In genomic region chr19:34408421-34408820, GRCh38 we compare ENCODE assay signal across 24 cellular contexts. TPM values are rescaled to one million over a fixed set of nuclear protein-coding genes. Genes with fewer than 3 reads are reported as not detected.
A peak's percentile ranks its signal among the peaks of the same experiment; 100 is the strongest.
DNase-seq lines count a peak whose midpoint lies in the region; ATAC-seq and TF ChIP-seq lines count a peak whose summit lies in the region.
"Had no signal": no experiment of that assay in that cellular context is flagged by ENCODE, and none has a peak within 500 bp of the region (broad histone marks: within the 10 kb centered on the region; RNA-seq: fewer than 3 reads in every experiment).

No MANE protein-coding gene starts in this region.

- H3K27ac ChIP-seq in OCI-LY3 (ENCODE audit: low read length) = peak overlapping the region; percentile 98
- H3K27ac ChIP-seq: 22Rv1 had no signal

- peak overlapping the region; percentile 82 for H3K4me2 ChIP-seq in OCI-LY3 (ENCODE audit: low read length)

- H3K27me3 ChIP-seq in OCI-LY3 (ENCODE audit: low read depth, low read length) = no peaks in the 10 kb centered on the region

- 0 out of 2 replicates have a peak overlapping the region, but pooled peaks have one; percentile 8 for H3K4me3 ChIP-seq in OCI-LY3 (ENCODE audit: low read length)

- 0 out of 2 replicates have a peak, but pooled peaks cover 6% of the 10 kb centered on the region for H4K20me1 ChIP-seq in OCI-LY3 (ENCODE audit: insufficient read depth, low read length)

- no peak for TF ChIP-seq CTCF in OCI-LY3 (IDR thresholded peaks at IDR 0.05; ENCODE audit: low read depth, low read length)

- peak overlapping the region; percentile 15 for H3K27ac Mint-ChIP-seq in activated CD8-positive, alpha-beta memory T cell treated with anti-CD3 and anti-CD28 coated beads, Interleukin-2, amount 10 ng/mL, durations not matched to agents 7 days and 5 days
- peak overlapping the region; percentile 71 for H3K27ac Mint-ChIP-seq in memory B cell
- peak overlapping the region; percentile 83 for H3K27ac Mint-ChIP-seq in stimulated activated memory B cell treated with anti-CD40 and anti-IgM and Interleukin-4, amounts not matched to agents 10 μg/mL and 1 μg/mL and 100 μg/mL, for 72 hours
- no peak overlapping the region for H3K27ac Mint-ChIP-seq in activated naive CD4-positive, alpha-beta T cell treated with anti-CD3 and anti-CD28 coated beads, Interleukin-2, amount 10 ng/mL, durations not matched to agents 7 days and 5 days
- H3K27ac Mint-ChIP-seq: CD8-positive, alpha-beta T cell had no signal

- no peaks in the 10 kb centered on the region for H3K9me3 Mint-ChIP-seq in activated CD8-positive, alpha-beta memory T cell treated with anti-CD3 and anti-CD28 coated beads, Interleukin-2, amount 10 ng/mL, durations not matched to agents 7 days and 5 days (ENCODE audit: low read depth)
- no peaks in the 10 kb centered on the region for H3K9me3 Mint-ChIP-seq in memory B cell
- H3K9me3 Mint-ChIP-seq in stimulated activated memory B cell treated with anti-CD40 and anti-IgM and Interleukin-4, amounts not matched to agents 10 μg/mL and 1 μg/mL and 100 μg/mL, for 72 hours = no peaks in the 10 kb centered on the region
- H3K9me3 Mint-ChIP-seq in activated naive CD4-positive, alpha-beta T cell treated with anti-CD3 and anti-CD28 coated beads, Interleukin-2, amount 10 ng/mL, durations not matched to agents 7 days and 5 days = no peaks in the 10 kb centered on the region
- H3K9me3 Mint-ChIP-seq: CD8-positive, alpha-beta T cell had no signal

- H3K36me3 ChIP-seq in OCI-LY3 (replicated peaks; ENCODE audit: low read depth, low read length) = peaks cover 15% of the 10 kb centered on the region

- H3K79me2 ChIP-seq in OCI-LY3 (ENCODE audit: low read length) = peaks cover 69% of the 10 kb centered on the region

- no peak overlapping the region for H3K4me3 Mint-ChIP-seq in activated CD8-positive, alpha-beta memory T cell treated with anti-CD3 and anti-CD28 coated beads, Interleukin-2, amount 10 ng/mL, durations not matched to agents 7 days and 5 days
- no peak overlapping the region for H3K4me3 Mint-ChIP-seq in memory B cell
- H3K4me3 Mint-ChIP-seq in stimulated activated memory B cell treated with anti-CD40 and anti-IgM and Interleukin-4, amounts not matched to agents 10 μg/mL and 1 μg/mL and 100 μg/mL, for 72 hours = no peak overlapping the region
- no peak overlapping the region for H3K4me3 Mint-ChIP-seq in activated naive CD4-positive, alpha-beta T cell treated with anti-CD3 and anti-CD28 coated beads, Interleukin-2, amount 10 ng/mL, durations not matched to agents 7 days and 5 days
- H3K4me3 Mint-ChIP-seq: CD8-positive, alpha-beta T cell had no signal

- H3K9ac ChIP-seq in OCI-LY3 (ENCODE audit: low read length) = peak overlapping the region; percentile 50; the same call in 1 of the 2 replicates

- peaks cover 41% of the 10 kb centered on the region for H3K4me1 ChIP-seq in OCI-LY3 (ENCODE audit: low read length)

- DNase-seq in activated CD8-positive, alpha-beta memory T cell treated with anti-CD3 and anti-CD28 coated beads, Interleukin-2, amount 10 ng/mL, durations not matched to agents 7 days and 5 days = no peak
- no peak for DNase-seq in activated CD8-positive, alpha-beta memory T cell treated with anti-CD3 and anti-CD28 coated beads, Interleukin-2, amount 50 U/mL, for 48 hours
- no peak for DNase-seq in memory B cell (ENCODE audit: low spot score in 2 of 2)
- no peak for DNase-seq in activated naive CD4-positive, alpha-beta T cell treated with anti-CD3 and anti-CD28 coated beads, Interleukin-2, amount 10 ng/mL, durations not matched to agents 7 days and 5 days
- DNase-seq: ACHN; C1 segment of cervical spinal cord; CD8-positive, alpha-beta T cell; DND-41; GOT3; HCEC 1CT; KG1; MV-4-11; NCI-H1105 treated with DMSO at 0.1 percent for 48 hours; NCI-H2029 treated with DMSO at 0.1 percent for 48 hours; NCI-H226; NCI-H524 treated with DMSO at 0.1 percent for 48 hours; NCI-H82; OCI-M1 had no signal

- H3K36me3 Mint-ChIP-seq in activated CD8-positive, alpha-beta memory T cell treated with anti-CD3 and anti-CD28 coated beads, Interleukin-2, amount 10 ng/mL, durations not matched to agents 7 days and 5 days = peaks cover 15% of the 10 kb centered on the region
- peaks cover 13% of the 10 kb centered on the region for H3K36me3 Mint-ChIP-seq in memory B cell
- H3K36me3 Mint-ChIP-seq in stimulated activated memory B cell treated with anti-CD40 and anti-IgM and Interleukin-4, amounts not matched to agents 10 μg/mL and 1 μg/mL and 100 μg/mL, for 72 hours = peaks cover 14% of the 10 kb centered on the region
- H3K36me3 Mint-ChIP-seq in activated naive CD4-positive, alpha-beta T cell treated with anti-CD3 and anti-CD28 coated beads, Interleukin-2, amount 10 ng/mL, durations not matched to agents 7 days and 5 days = peaks cover 16% of the 10 kb centered on the region

- H2AFZ ChIP-seq in OCI-LY3 (ENCODE audit: low read depth, low read length) = no peak overlapping the region

- H3K9me3 ChIP-seq in OCI-LY3 (ENCODE audit: insufficient read depth, low read length) = no peaks in the 10 kb centered on the region

- H3K27me3 Mint-ChIP-seq in activated CD8-positive, alpha-beta memory T cell treated with anti-CD3 and anti-CD28 coated beads, Interleukin-2, amount 10 ng/mL, durations not matched to agents 7 days and 5 days = no peaks in the 10 kb centered on the region
- H3K27me3 Mint-ChIP-seq in memory B cell = no peaks in the 10 kb centered on the region
- H3K27me3 Mint-ChIP-seq in stimulated activated memory B cell treated with anti-CD40 and anti-IgM and Interleukin-4, amounts not matched to agents 10 μg/mL and 1 μg/mL and 100 μg/mL, for 72 hours = no peaks in the 10 kb centered on the region
- H3K27me3 Mint-ChIP-seq in activated naive CD4-positive, alpha-beta T cell treated with anti-CD3 and anti-CD28 coated beads, Interleukin-2, amount 10 ng/mL, durations not matched to agents 7 days and 5 days = no peaks in the 10 kb centered on the region

- CTCF ChIA-PET in activated CD8-positive, alpha-beta memory T cell treated with anti-CD3 and anti-CD28 coated beads, Interleukin-2, amount 10 ng/mL, durations not matched to agents 7 days and 5 days (lab: Charles Lee) = interaction anchor here (1.2 to 4.9 kb wide), 2 partner anchors 18 to 22 kb away, joined by 4 to 18 read pairs; no protein-coding TSS in a partner anchor
- CTCF ChIA-PET in activated naive CD4-positive, alpha-beta T cell treated with anti-CD3 and anti-CD28 coated beads, Interleukin-2, amount 10 ng/mL, durations not matched to agents 7 days and 5 days (lab: Charles Lee) = no interaction called here

- no peak for ATAC-seq in activated CD8-positive, alpha-beta memory T cell treated with anti-CD3 and anti-CD28 coated beads, Interleukin-2, amount 10 ng/mL, durations not matched to agents 7 days and 5 days
- no peak for ATAC-seq in memory B cell (ENCODE audit: low read depth)
- no peak for ATAC-seq in stimulated activated memory B cell treated with anti-CD40 and anti-IgM and Interleukin-4, amounts not matched to agents 10 μg/mL and 1 μg/mL and 100 μg/mL, for 72 hours
- no peak for ATAC-seq in GM21360 (IDR thresholded peaks at IDR 0.05; ENCODE audit: unreplicated experiment)
- no peak for ATAC-seq in GM18909 (IDR thresholded peaks at IDR 0.05; ENCODE audit: poor library complexity, unreplicated experiment)
- ATAC-seq: CD8-positive, alpha-beta T cell; Right ventricle myocardium inferior had no signal

- peaks cover 15% of the 10 kb centered on the region for H3K4me1 Mint-ChIP-seq in activated CD8-positive, alpha-beta memory T cell treated with anti-CD3 and anti-CD28 coated beads, Interleukin-2, amount 10 ng/mL, durations not matched to agents 7 days and 5 days
- H3K4me1 Mint-ChIP-seq in memory B cell = peaks cover 16% of the 10 kb centered on the region
- peaks cover 33% of the 10 kb centered on the region for H3K4me1 Mint-ChIP-seq in stimulated activated memory B cell treated with anti-CD40 and anti-IgM and Interleukin-4, amounts not matched to agents 10 μg/mL and 1 μg/mL and 100 μg/mL, for 72 hours
- H3K4me1 Mint-ChIP-seq in activated naive CD4-positive, alpha-beta T cell treated with anti-CD3 and anti-CD28 coated beads, Interleukin-2, amount 10 ng/mL, durations not matched to agents 7 days and 5 days = peaks cover 20% of the 10 kb centered on the region

RNA-seq across cellular contexts. Expression of gene PDCD2L, which starts 4.2 kb away (rescaled TPM):
- total RNA-seq in activated CD8-positive, alpha-beta memory T cell treated with anti-CD3 and anti-CD28 coated beads, Interleukin-2, amount 10 ng/mL, durations not matched to agents 7 days and 5 days = 10 to 100 TPM; 11.2 to 19.6 TPM

RNA-seq across cellular contexts. Expression of gene UBA2, which starts 19.8 kb away (rescaled TPM):
- 100 to 1,000 TPM; 123 to 139 TPM for total RNA-seq in activated CD8-positive, alpha-beta memory T cell treated with anti-CD3 and anti-CD28 coated beads, Interleukin-2, amount 10 ng/mL, durations not matched to agents 7 days and 5 days

RNA-seq across cellular contexts. Expression of gene GPI, which starts 43.4 kb away (rescaled TPM):
- total RNA-seq in activated CD8-positive, alpha-beta memory T cell treated with anti-CD3 and anti-CD28 coated beads, Interleukin-2, amount 10 ng/mL, durations not matched to agents 7 days and 5 days = 100 to 1,000 TPM; 501 to 600 TPM
